ENCODE assay signal across 9 cellular contexts in genomic region chr2:74906395-74906794, GRCh38.
"Had no signal": no experiment of that assay in that cellular context is flagged by ENCODE, and none has a peak within 500 bp of the region (broad histone marks: within the 10 kb centered on the region; RNA-seq: fewer than 3 reads in every experiment).

No MANE protein-coding gene starts in this region.

- ATAC-seq: GM23338, HCT116 had no signal

- DNase-seq: GM23248, GOT3, H7, H9, HCEC 1CT, HFFc6 had no signal

- H3K9ac ChIP-seq: GM23248 had no signal

- H3K27ac Mint-ChIP-seq: GM23338, H9, HFFc6 had no signal

- H3K36me3 ChIP-seq: HAP-1 had no signal

- H3K4me3 Mint-ChIP-seq: GM23338, H9, HFFc6 had no signal

- H3K9me3 ChIP-seq: HAP-1 had no signal

- H3K4me3 ChIP-seq: GM23248, GM23338, HAP-1 had no signal

- H3K4me2 ChIP-seq: GM23338 had no signal

- H3K27ac ChIP-seq: GM23248 had no signal

- H2AFZ ChIP-seq: GM23248, GM23338 had no signal

- H3K9me3 Mint-ChIP-seq: HFFc6 had no signal
